ENCODE assay signal across 29 cellular contexts in the genomic region with DNA sequence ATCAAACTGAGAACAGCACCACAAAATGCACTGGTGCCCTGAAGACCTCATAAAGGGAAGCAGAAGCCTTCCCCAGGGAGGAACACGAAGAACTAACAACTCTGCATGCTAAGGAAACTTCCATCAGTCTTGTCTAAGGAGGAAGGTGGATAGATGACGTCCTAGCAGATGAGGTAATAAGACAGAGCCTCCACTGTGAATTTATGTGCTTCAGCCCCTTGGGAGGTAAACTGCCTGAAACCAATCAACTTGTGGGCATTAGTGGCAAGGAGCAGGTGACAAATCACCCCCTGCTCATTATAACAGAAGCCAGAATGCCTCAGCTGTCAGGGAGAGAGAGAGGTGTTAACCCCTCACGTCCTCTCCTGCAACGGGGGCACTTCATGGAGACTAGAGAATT. TPM values are rescaled to one million over a fixed set of nuclear protein-coding genes. Genes with fewer than 3 reads are reported as not detected.
A peak's percentile ranks its signal among the peaks of the same experiment; 100 is the strongest.
DNase-seq lines count a peak whose midpoint lies in the region; ATAC-seq, FAIRE-seq and TF ChIP-seq lines count a peak whose summit lies in the region.
"Had no signal": no experiment of that assay in that cellular context is flagged by ENCODE, and none has a peak within 500 bp of the region (broad histone marks: within the 10 kb centered on the region; RNA-seq: fewer than 3 reads in every experiment).

No MANE protein-coding gene starts in this region.

- H4K91ac ChIP-seq in H1 (replicated peaks; ENCODE audit: insufficient read length, low read length): no peak overlapping the region

- TF ChIP-seq POLR2A in H1 (IDR thresholded peaks at IDR 0.05; ENCODE audit: control extremely low read depth in 1 of 2, low read depth in 2 of 2, low read length in 2 of 2): no peak

- 87% methylated on average over 4 of the region's 4 CpGs; no CpG with 5 or more reads in 1 of the 2 experiments for WGBS in H1 (ENCODE audit: extremely low coverage in 1 of 2, insufficient coverage in 1 of 2, insufficient read length in 1 of 2, insufficient replicate concordance in 2 of 2, low coverage in 1 of 2, low lambda C conversion rate in 2 of 2, missing lambda C conversion rate in 1 of 2), 2 experiments

- no peak overlapping the region for H3K56ac ChIP-seq in H1 (replicated peaks; ENCODE audit: insufficient read length, low read depth, low read length)

- no peaks in the 10 kb centered on the region for H3K9me3 ChIP-seq in H1 (ENCODE audit: insufficient read depth in 2 of 2, low read depth in 1 of 2, low read length in 1 of 2)
- H3K9me3 ChIP-seq: A549, stomach, upper lobe of left lung had no signal

- POLR2A ChIA-PET in H1 (lab: Charles Lee; ENCODE audit: partially characterized antibody): no interaction called here
- POLR2A ChIA-PET in activated CD4-positive, alpha-beta memory T cell treated with anti-CD3 and anti-CD28 coated beads, Interleukin-2, amount 10 ng/mL, durations not matched to agents 7 days and 5 days (lab: Charles Lee): no interaction called here

- no peaks in the 10 kb centered on the region for H3K79me2 ChIP-seq in H1 (ENCODE audit: control insufficient read depth in 1 of 2, insufficient read depth in 2 of 2, low read length in 2 of 2)
- H3K79me2 ChIP-seq: hepatocyte had no signal

- H4K5ac ChIP-seq in H1 (ENCODE audit: insufficient read length, low read depth, low read length): no peak overlapping the region

- no peaks in the 10 kb centered on the region for H3K23me2 ChIP-seq in H1 (ENCODE audit: low read depth, low read length)

- no peak overlapping the region for H3K14ac ChIP-seq in H1 (ENCODE audit: insufficient read length)

- H2BK5ac ChIP-seq in H1 (ENCODE audit: low read depth, low read length): no peak overlapping the region

- H3K4ac ChIP-seq in H1 (replicated peaks; ENCODE audit: insufficient read length, low read depth, low read length): no peak overlapping the region

- no peak overlapping the region for H2AFZ ChIP-seq in H1 (ENCODE audit: low read length)
- H2AFZ ChIP-seq: hepatocyte had no signal

- no peaks in the 10 kb centered on the region for H3K36me3 ChIP-seq in H1 (ENCODE audit: control insufficient read depth in 2 of 4, insufficient read depth in 4 of 4, low read length in 3 of 4)
- H3K36me3 ChIP-seq: stomach, upper lobe of left lung had no signal

- H4K20me1 ChIP-seq in H1 (replicated peaks in 1 of 2; ENCODE audit: control insufficient read depth in 1 of 2, insufficient read depth in 2 of 2, low read length in 2 of 2): no peaks in the 10 kb centered on the region

- H3K79me1 ChIP-seq in H1 (ENCODE audit: low read depth, low read length): no peaks in the 10 kb centered on the region

- H3K27me3 Mint-ChIP-seq in activated CD4-positive, alpha-beta memory T cell treated with anti-CD3 and anti-CD28 coated beads, Interleukin-2, amount 10 ng/mL, durations not matched to agents 7 days and 5 days: peaks cover 11% of the 10 kb centered on the region

- no peak overlapping the region for H3K27ac ChIP-seq in H1 (ENCODE audit: low read depth, low read length)
- H3K27ac ChIP-seq: A549, hepatocyte, stomach, upper lobe of left lung had no signal

- no peak for FAIRE-seq in H1 (lab: Jason Lieb, UNC)
- FAIRE-seq: A549, bronchial epithelial cell, GM12892, HepG2, islet of Langerhans, TTC549 had no signal

- H2BK15ac ChIP-seq in H1 (ENCODE audit: low read length): 0 out of 2 replicates have a peak overlapping the region, but pooled peaks have one; percentile 5

- no peak overlapping the region for H3K23ac ChIP-seq in H1 (ENCODE audit: insufficient read length)

- no peak for TF ChIP-seq EP300 in H1 (IDR thresholded peaks at IDR 0.05; ENCODE audit: borderline replicate concordance in 1 of 2, low read depth in 2 of 2, low read length in 2 of 2)

- no peak overlapping the region for H3K9ac ChIP-seq in H1 (replicated peaks in 1 of 4; ENCODE audit: extremely low read depth in 1 of 4, low read depth in 3 of 4, low read length in 3 of 4)

- no peak overlapping the region for H3K4me3 Mint-ChIP-seq in activated CD4-positive, alpha-beta memory T cell treated with anti-CD3 and anti-CD28 coated beads, Interleukin-2, amount 10 ng/mL, durations not matched to agents 7 days and 5 days
- H3K4me3 Mint-ChIP-seq: naive thymus-derived CD8-positive, alpha-beta T cell had no signal

- no peak overlapping the region for H4K8ac ChIP-seq in H1 (ENCODE audit: extremely low read depth, insufficient read depth, low read length)

- no peaks in the 10 kb centered on the region for H3K9me3 Mint-ChIP-seq in activated CD4-positive, alpha-beta memory T cell treated with anti-CD3 and anti-CD28 coated beads, Interleukin-2, amount 10 ng/mL, durations not matched to agents 7 days and 5 days
- H3K9me3 Mint-ChIP-seq: naive thymus-derived CD8-positive, alpha-beta T cell had no signal

- CTCF ChIA-PET in H1 (lab: Charles Lee; ENCODE audit: partially characterized antibody): interaction anchor here (1.0 kb wide), 1 partner anchor 11 kb away, joined by 4 read pairs; no protein-coding TSS in a partner anchor
- CTCF ChIA-PET in activated CD4-positive, alpha-beta memory T cell treated with anti-CD3 and anti-CD28 coated beads, Interleukin-2, amount 10 ng/mL, durations not matched to agents 7 days and 5 days (lab: Charles Lee): no interaction called here

- H3K4me1 ChIP-seq in H1 (replicated peaks in 1 of 4; ENCODE audit: control insufficient read depth in 3 of 4, insufficient read depth in 4 of 4, low read length in 3 of 4): peaks cover 0 to 5% (median 1%) of the 10 kb centered on the region in 4 experiments; a peak in 3 of 7 replicates
- H3K4me1 ChIP-seq: A549, stomach, upper lobe of left lung had no signal

- no peaks in the 10 kb centered on the region for H3K27me3 ChIP-seq in H1 (replicated peaks in 1 of 4; ENCODE audit: control insufficient read depth in 3 of 4, extremely low read depth in 1 of 4, insufficient read depth in 3 of 4, low read length in 3 of 4)
- H3K27me3 ChIP-seq: hepatocyte, stomach, upper lobe of left lung had no signal

- DNase-seq in NOMO-1 treated with DMSO at 0.1 percent for 48 hours (lab: John Stamatoyannopoulos, UW; ENCODE audit: unreplicated experiment): peak; percentile 21
- DNase-seq in NOMO-1 treated with dmso at 0.1 percent for 144 hours (lab: John Stamatoyannopoulos, UW; ENCODE audit: unreplicated experiment): no peak
- DNase-seq in NCI-H1436 (lab: John Stamatoyannopoulos, UW): peak; percentile 43
- no peak for DNase-seq in H1 (ENCODE audit: low read depth in 1 of 2, low spot score in 2 of 2)
- DNase-seq in left lobe of liver (ENCODE audit: low spot score): no peak
- no peak for DNase-seq in stimulated activated CD4-positive, alpha-beta T cell treated with anti-CD3 and anti-CD28 coated beads, Interleukin-2, amount 100 ng/mL, for 24 hours
- no peak for DNase-seq in HCEC 1CT
- no peak for DNase-seq in activated CD4-positive, alpha-beta memory T cell treated with anti-CD3 and anti-CD28 coated beads, Interleukin-2, amount 10 ng/mL, durations not matched to agents 7 days and 5 days
- DNase-seq: activated CD4-positive, alpha-beta T cell treated with anti-CD3 and anti-CD28 coated beads for 4 hours; activated effector memory CD4-positive, alpha-beta T cell treated with Interleukin-2 at 50 U/mL for 16 hours; C1 segment of cervical spinal cord; H7; naive thymus-derived CD8-positive, alpha-beta T cell; NCI-H1048; NCI-H2107; NCI-H748 treated with DMSO at 0.1 percent for 48 hours; posterior cingulate gyrus; stimulated activated CD4-positive, alpha-beta T cell treated with anti-CD3 and anti-CD28 coated beads, Interleukin-2, amount 100 ng/mL, for 48 hours; stomach; SW 1271; upper lobe of left lung had no signal

- peak overlapping the region; percentile 15; the same call in 1 of the 2 replicates for H2AK5ac ChIP-seq in H1 (ENCODE audit: low read depth, low read length)

- H3K4me3 ChIP-seq in H1 (ENCODE audit: extremely low read depth in 1 of 4, insufficient read depth in 2 of 4, low read depth in 3 of 4, low read length in 4 of 4): no peak overlapping the region
- H3K4me3 ChIP-seq: A549, hepatocyte, lung, stomach, upper lobe of left lung had no signal

- ATAC-seq in left lobe of liver: no peak
- ATAC-seq: A549; HepG2; naive thymus-derived CD8-positive, alpha-beta T cell had no signal

- no peak overlapping the region for H2BK120ac ChIP-seq in H1 (replicated peaks; ENCODE audit: low read depth, low read length)

- H2BK20ac ChIP-seq in H1 (ENCODE audit: low read length): no peak overlapping the region

- no peak overlapping the region for H2BK12ac ChIP-seq in H1 (ENCODE audit: low read depth, low read length)

- H3K27ac Mint-ChIP-seq in activated CD4-positive, alpha-beta memory T cell treated with anti-CD3 and anti-CD28 coated beads, Interleukin-2, amount 10 ng/mL, durations not matched to agents 7 days and 5 days: no peak overlapping the region
- H3K27ac Mint-ChIP-seq: naive thymus-derived CD8-positive, alpha-beta T cell had no signal

- no peak for TF ChIP-seq RAD21 in H1 (IDR thresholded peaks at IDR 0.05 in 1 of 2, conservative IDR thresholded peaks at IDR 0.05 in 1 of 2; ENCODE audit: low read depth in 2 of 2, low read length in 2 of 2)

- H3K36me3 Mint-ChIP-seq in activated CD4-positive, alpha-beta memory T cell treated with anti-CD3 and anti-CD28 coated beads, Interleukin-2, amount 10 ng/mL, durations not matched to agents 7 days and 5 days (ENCODE audit: low read depth): no peaks in the 10 kb centered on the region
- H3K36me3 Mint-ChIP-seq: naive thymus-derived CD8-positive, alpha-beta T cell had no signal

- no peak overlapping the region for H3K4me2 ChIP-seq in H1 (ENCODE audit: insufficient read depth in 1 of 2, low read depth in 2 of 2, low read length in 2 of 2)
- H3K4me2 ChIP-seq: A549, hepatocyte had no signal

- H3K18ac ChIP-seq in H1 (ENCODE audit: extremely low read depth, low read length): no peak overlapping the region

- no peak for TF ChIP-seq CTCF in H1 (IDR thresholded peaks at IDR 0.05; ENCODE audit: control extremely low read depth in 1 of 3, insufficient read depth in 1 of 3, low read depth in 1 of 3, low read length in 3 of 3)

- H3K4me1 Mint-ChIP-seq in activated CD4-positive, alpha-beta memory T cell treated with anti-CD3 and anti-CD28 coated beads, Interleukin-2, amount 10 ng/mL, durations not matched to agents 7 days and 5 days: peaks cover 6% of the 10 kb centered on the region

TF ChIP-seq in H1, 55 proteins besides CTCF, POLR2A, EP300 and RAD21:
- no peak for TF ChIP-seq CTBP2 (IDR thresholded peaks at IDR 0.05; ENCODE audit: borderline replicate concordance, insufficient read depth, insufficient read length, low read length)
TF ChIP-seq in H1: peak in this region for 0.

RNA-seq across cellular contexts. Expression of gene SPIN1, which starts 48.9 kb away (rescaled TPM):
- 139 and 143 TPM in 2 replicates for total RNA-seq in H1 (2021; fragmentation: NEBNext Ultra II Directional; extraction: Animal tissue kit (Norgen Biotek cat#: 25700))
- 38.3 and 69.9 TPM in 2 replicates for polyA plus RNA-seq in H1 (2011; rRNA removed)
- polyA plus RNA-seq in H1 (2011; cell fraction: cytosol; rRNA removed): 68.6 TPM
- polyA plus RNA-seq in H1 (2011; cell fraction: nucleus; rRNA removed): 29.1 TPM
- polyA plus RNA-seq in H1 (2012, experiment 1 of 2): 51.7 to 79.7 TPM (median 59.9 TPM) in 4 replicates
- polyA plus RNA-seq in H1 (2012, experiment 2 of 2): 7.1 TPM
- 55.2 TPM for polyA plus RNA-seq in H1 (2013, experiment 1 of 2)
- polyA plus RNA-seq in H1 (2013, experiment 2 of 2): 58.5 TPM
- polyA minus RNA-seq in H1 (2011; rRNA and poly(A)+ RNA removed): 107 and 126 TPM in 2 replicates
- 39.2 TPM for polyA minus RNA-seq in H1 (2011; cell fraction: cytosol; rRNA and poly(A)+ RNA removed)
- 41.7 TPM for polyA minus RNA-seq in H1 (2011; cell fraction: nucleus; rRNA and poly(A)+ RNA removed)
- total RNA-seq in left lobe of liver: 18.3 TPM
- total RNA-seq in activated CD4-positive, alpha-beta memory T cell treated with anti-CD3 and anti-CD28 coated beads, Interleukin-2, amount 10 ng/mL, durations not matched to agents 7 days and 5 days: 10 to 100 TPM; 38.4 to 42.2 TPM

Comparison
In these comparisons a context has a peak if more than half of its experiments do, and no peak if none do; other contexts are left out.
1. DNase-seq: peak in NOMO-1 treated with DMSO at 0.1 percent for 48 hours (single experiment) and NCI-H1436 (single experiment); none in NOMO-1 treated with dmso at 0.1 percent for 144 hours (single experiment), H1 (0 of 2), left lobe of liver (single experiment), stimulated activated CD4-positive, alpha-beta T cell treated with anti-CD3 and anti-CD28 coated beads, Interleukin-2, amount 100 ng/mL, for 24 hours (0 of 2), HCEC 1CT (single experiment) and activated CD4-positive, alpha-beta memory T cell treated with anti-CD3 and anti-CD28 coated beads, Interleukin-2, amount 10 ng/mL, durations not matched to agents 7 days and 5 days (single experiment).